In genomic region chrX:63466690-63467089, GRCh38 we compare ENCODE assay signal across 15 cellular contexts.
"Had no signal": no experiment of that assay in that cellular context is flagged by ENCODE, and none has a peak within 500 bp of the region (broad histone marks: within the 10 kb centered on the region; RNA-seq: fewer than 3 reads in every experiment).

No MANE protein-coding gene starts in this region.

- ATAC-seq: activated T-cell treated with anti-CD3 and anti-CD28 coated beads, Interleukin-2, amount 50 U/mL, for 4 hours; heart left ventricle; mucosa of descending colon; naive thymus-derived CD8-positive, alpha-beta T cell; right cardiac atrium had no signal

- H3K27me3 ChIP-seq: heart left ventricle, vagina had no signal

- DNase-seq: activated CD4-positive, alpha-beta T cell treated with anti-CD3 and anti-CD28 coated beads, Interleukin-2, amount 50 U/mL, for 48 hours; activated CD4-positive, CD25-positive, alpha-beta regulatory T cell treated with anti-CD3 and anti-CD28 coated beads, Interleukin-2, amount 50 U/mL, for 72 hours; activated gamma-delta T cell; activated T-cell treated with anti-CD3 and anti-CD28 coated beads, Interleukin-2, amount 50 U/mL, for 4 hours; amygdala; heart left ventricle; mucosa of descending colon; naive thymus-derived CD8-positive, alpha-beta T cell; nucleus accumbens; right cardiac atrium had no signal

- H3K36me3 ChIP-seq: breast epithelium, heart left ventricle, vagina had no signal

- H3K4me1 ChIP-seq: breast epithelium, heart left ventricle, vagina had no signal

- H3K4me3 ChIP-seq: breast epithelium, heart left ventricle, mucosa of descending colon, smooth muscle cell, vagina had no signal

- FAIRE-seq: frontal cortex, islet of Langerhans had no signal

- H3K27ac ChIP-seq: breast epithelium, heart left ventricle, vagina had no signal

- H3K4me2 ChIP-seq: smooth muscle cell had no signal
